ENCODE assay signal across 17 cellular contexts in the genomic region with DNA sequence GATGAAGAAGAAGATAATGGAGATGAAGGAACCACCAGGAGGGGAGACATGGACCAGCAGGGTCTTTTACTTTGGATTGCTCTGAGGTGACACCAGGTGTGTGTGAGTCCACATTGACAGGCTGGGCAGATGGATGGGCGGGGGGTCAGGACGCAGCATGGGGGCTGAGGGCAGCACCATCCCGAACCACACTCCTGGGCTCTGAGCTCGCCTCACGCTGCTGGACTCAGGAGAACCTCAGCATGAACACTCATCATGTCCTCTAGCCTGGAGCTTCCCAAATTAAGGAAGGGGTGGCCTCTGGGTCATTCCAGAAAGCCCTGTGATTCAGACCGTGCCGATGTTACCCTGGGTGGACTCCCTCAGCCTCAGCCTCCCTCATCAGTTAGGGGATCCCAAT.
"Had no signal": no experiment of that assay in that cellular context is flagged by ENCODE, and none has a peak within 500 bp of the region (broad histone marks: within the 10 kb centered on the region; RNA-seq: fewer than 3 reads in every experiment).

No MANE protein-coding gene starts in this region.

- DNase-seq: activated CD4-positive, alpha-beta memory T cell treated with anti-CD3 and anti-CD28 coated beads for 36 hours; activated CD4-positive, alpha-beta T cell treated with anti-CD3 and anti-CD28 coated beads for 36 hours; activated naive CD4-positive, alpha-beta T cell; activated naive CD8-positive, alpha-beta T cell treated with anti-CD3 and anti-CD28 coated beads, Interleukin-2, amount 10 ng/mL, durations not matched to agents 7 days and 5 days; central memory CD4-positive, alpha-beta T cell; colonic mucosa; effector CD8-positive, alpha-beta T cell; foreskin keratinocyte; lower lobe of right lung; retina; stimulated activated CD4-positive, alpha-beta T cell treated with anti-CD3 and anti-CD28 coated beads, Interleukin-2, amount 100 ng/mL, for 48 hours; transverse colon had no signal

- H3K36me3 Mint-ChIP-seq: activated CD4-positive, alpha-beta memory T cell treated with anti-CD3 and anti-CD28 coated beads for 36 hours; activated naive CD8-positive, alpha-beta T cell treated with anti-CD3 and anti-CD28 coated beads, Interleukin-2, amount 10 ng/mL, durations not matched to agents 7 days and 5 days; brain; neural progenitor cell had no signal

- H2AFZ ChIP-seq: neural progenitor cell, parathyroid adenoma had no signal

- H3K36me3 ChIP-seq: colonic mucosa, lower lobe of right lung, neural progenitor cell, transverse colon had no signal

- H3K27me3 ChIP-seq: colonic mucosa, foreskin keratinocyte, transverse colon had no signal

- H3K27ac Mint-ChIP-seq: activated CD4-positive, alpha-beta memory T cell treated with anti-CD3 and anti-CD28 coated beads for 36 hours; activated CD4-positive, alpha-beta T cell treated with anti-CD3 and anti-CD28 coated beads for 36 hours; activated naive CD8-positive, alpha-beta T cell treated with anti-CD3 and anti-CD28 coated beads, Interleukin-2, amount 10 ng/mL, durations not matched to agents 7 days and 5 days; brain; neural progenitor cell; stimulated activated memory B cell treated with anti-CD40 and anti-IgM and Interleukin-4, amounts not matched to agents 10 μg/mL and 1 μg/mL and 100 μg/mL, for 72 hours had no signal

- H3K4me2 ChIP-seq: neural progenitor cell had no signal

- H3K4me3 ChIP-seq: colonic mucosa, lower lobe of right lung, neural progenitor cell, transverse colon had no signal

- H3K27ac ChIP-seq: colonic mucosa, foreskin keratinocyte, lower lobe of right lung, neural progenitor cell, parathyroid adenoma, transverse colon, VCaP had no signal

- H3K4me3 Mint-ChIP-seq: activated CD4-positive, alpha-beta memory T cell treated with anti-CD3 and anti-CD28 coated beads for 36 hours; activated CD4-positive, alpha-beta T cell treated with anti-CD3 and anti-CD28 coated beads for 36 hours; activated naive CD8-positive, alpha-beta T cell treated with anti-CD3 and anti-CD28 coated beads, Interleukin-2, amount 10 ng/mL, durations not matched to agents 7 days and 5 days; brain; neural progenitor cell; stimulated activated memory B cell treated with anti-CD40 and anti-IgM and Interleukin-4, amounts not matched to agents 10 μg/mL and 1 μg/mL and 100 μg/mL, for 72 hours had no signal

- ATAC-seq: activated CD4-positive, alpha-beta T cell treated with anti-CD3 and anti-CD28 coated beads for 36 hours; foreskin keratinocyte; lower lobe of right lung; stimulated activated memory B cell treated with anti-CD40 and anti-IgM and Interleukin-4, amounts not matched to agents 10 μg/mL and 1 μg/mL and 100 μg/mL, for 72 hours had no signal

- H3K9me3 ChIP-seq: colonic mucosa, lower lobe of right lung, transverse colon had no signal

- H3K9ac ChIP-seq: neural progenitor cell, parathyroid adenoma had no signal

- H3K9me3 Mint-ChIP-seq: activated naive CD8-positive, alpha-beta T cell treated with anti-CD3 and anti-CD28 coated beads, Interleukin-2, amount 10 ng/mL, durations not matched to agents 7 days and 5 days; brain; neural progenitor cell had no signal

- H3K79me2 ChIP-seq: parathyroid adenoma had no signal
